Comparison of ENCODE assay signal across 8 cellular contexts in genomic region chr11:10304495-10305261, GRCh38. TPM values are rescaled to one million over a fixed set of nuclear protein-coding genes. Genes with fewer than 3 reads are reported as not detected.
DNase-seq lines count a peak whose midpoint lies in the region; ATAC-seq and TF ChIP-seq lines count a peak whose summit lies in the region.

Gene ADM (plus strand): TSS chr11:10305073. CDS start chr11:10305701, 628 bp downstream.

- no peak for TF ChIP-seq POLR2A in erythroblast (IDR thresholded peaks at IDR 0.05; ENCODE audit: low read length)

- peaks cover 23% of the 10 kb centered on the region for H3K36me3 Mint-ChIP-seq in activated CD8-positive, alpha-beta T cell treated with anti-CD3 and anti-CD28 coated beads for 36 hours (ENCODE audit: low read depth)

- H3K36me3 ChIP-seq in mesodermal cell (ENCODE audit: control insufficient read depth, insufficient read depth, low read length), result no peaks in the 10 kb centered on the region
- peaks cover 0 to 14% (median 2%) of the 10 kb centered on the region in 5 donors for H3K36me3 ChIP-seq in subcutaneous abdominal adipose tissue (ENCODE audit: control insufficient read depth in 5 of 5, insufficient read depth in 5 of 5, low read length in 5 of 5)

- no peaks in the 10 kb centered on the region for H3K9me3 ChIP-seq in mesodermal cell (ENCODE audit: control insufficient read depth, low read length)
- H3K9me3 ChIP-seq in subcutaneous abdominal adipose tissue (ENCODE audit: control insufficient read depth in 5 of 5, low read length in 5 of 5), result no peaks in the 10 kb centered on the region

- CTCF ChIA-PET in activated CD8-positive, alpha-beta T cell treated with anti-CD3 and anti-CD28 coated beads for 36 hours (lab: Charles Lee), result interaction anchor here (0.7 to 9.1 kb wide), 17 partner anchors 8 to 770 kb away, joined by 3 to 135 read pairs (median 4); partner anchors contain the start of gene SBF2

- H3K4me1 Mint-ChIP-seq in activated CD8-positive, alpha-beta T cell treated with anti-CD3 and anti-CD28 coated beads for 36 hours (ENCODE audit: low read depth), result peaks cover 30% of the 10 kb centered on the region

- H3K27ac ChIP-seq in mesodermal cell (ENCODE audit: low read depth, low read length, severe bottlenecking) (peak within 1 kb of the TSS; percentile 36), subcutaneous abdominal adipose tissue (ENCODE audit: low read depth, low read length) (peak within 1 kb of the TSS; percentile 94)

- H3K9ac ChIP-seq in subcutaneous abdominal adipose tissue (ENCODE audit: low read length in 5 of 5), result peak within 1 kb of the TSS; percentile 89 to 98 (median 95)

- H3K27me3 Mint-ChIP-seq in activated CD8-positive, alpha-beta T cell treated with anti-CD3 and anti-CD28 coated beads for 36 hours, result peaks cover 41% of the 10 kb centered on the region

- H3K4me1 ChIP-seq in mesodermal cell (ENCODE audit: control insufficient read depth, insufficient read depth, low read length, poor library complexity, severe bottlenecking), result peaks cover 13% of the 10 kb centered on the region
- H3K4me1 ChIP-seq in subcutaneous abdominal adipose tissue (ENCODE audit: control insufficient read depth in 5 of 5, insufficient read depth in 5 of 5, low read length in 5 of 5), result peaks cover 4 to 73% (median 54%) of the 10 kb centered on the region in 5 donors

- H3K9me3 Mint-ChIP-seq in activated CD8-positive, alpha-beta T cell treated with anti-CD3 and anti-CD28 coated beads for 36 hours, result no peaks in the 10 kb centered on the region

- peak; percentile 28 for ATAC-seq in activated CD8-positive, alpha-beta T cell treated with anti-CD3 and anti-CD28 coated beads for 36 hours

- H3K27me3 ChIP-seq in subcutaneous abdominal adipose tissue (ENCODE audit: control insufficient read depth in 5 of 5, insufficient read depth in 4 of 5, low read length in 5 of 5), result no peaks in the 10 kb centered on the region

- intact Hi-C loops in activated CD8-positive, alpha-beta T cell treated with anti-CD3 and anti-CD28 coated beads for 36 hours (cut with micrococcal nuclease), result loop anchor here (5.0 kb wide), 1 partner anchor 547 kb away; no protein-coding TSS in a partner anchor

- H3K4me3 Mint-ChIP-seq in activated CD8-positive, alpha-beta T cell treated with anti-CD3 and anti-CD28 coated beads for 36 hours, result peak within 1 kb of the TSS; percentile 89

- H3K4me3 ChIP-seq in mesodermal cell (ENCODE audit: extremely low read depth, insufficient read depth, low read length, poor library complexity, severe bottlenecking) (peak within 1 kb of the TSS; percentile 54), subcutaneous abdominal adipose tissue (ENCODE audit: low read depth in 1 of 5, low read length in 5 of 5) (peak within 1 kb of the TSS; percentile 80 to 98 (median 96))

- peak; percentile 93 for DNase-seq in 8988T
- peak; percentile 96 for DNase-seq in GM03348 (ENCODE audit: low spot score)
- peak; percentile 86 for DNase-seq in NCI-H146 treated with DMSO at 0.1 percent for 48 hours (lab: John Stamatoyannopoulos, UW; ENCODE audit: unreplicated experiment)
- DNase-seq in activated CD8-positive, alpha-beta T cell treated with anti-CD3 and anti-CD28 coated beads for 36 hours, result peak; percentile 77
- peak; percentile 59 to 66 for DNase-seq in erythroblast (lab: John Stamatoyannopoulos, UW)
- DNase-seq in NCI-H2107 treated with DMSO at 0.1 percent for 48 hours (lab: John Stamatoyannopoulos, UW; ENCODE audit: unreplicated experiment), result no peak

- POLR2A ChIA-PET in activated CD8-positive, alpha-beta T cell treated with anti-CD3 and anti-CD28 coated beads for 36 hours (lab: Charles Lee), result interaction anchor here (1.2 to 1.7 kb wide), 2 partner anchors 18 to 845 kb away, joined by 3 to 4 read pairs; no protein-coding TSS in a partner anchor

- WGBS in mesodermal cell (ENCODE audit: insufficient coverage in 2 of 2), 2 experiments, result 0% methylated on average over 27 to 39 of the region's 48 CpGs

- peak; percentile 74 for TF ChIP-seq CTCF in activated CD8-positive, alpha-beta T cell treated with anti-CD3 and anti-CD28 coated beads for 36 hours (IDR thresholded peaks at IDR 0.05)

- peak within 1 kb of the TSS; percentile 55 for H3K27ac Mint-ChIP-seq in activated CD8-positive, alpha-beta T cell treated with anti-CD3 and anti-CD28 coated beads for 36 hours

RNA-seq across cellular contexts. Expression of gene ADM, which starts in this region (rescaled TPM):
- 10 to 100 TPM; 43.1 to 46.9 TPM for total RNA-seq in activated CD8-positive, alpha-beta T cell treated with anti-CD3 and anti-CD28 coated beads for 36 hours
- polyA plus RNA-seq in mesodermal cell (2013, experiment 1 of 2), result 7.7 TPM
- polyA plus RNA-seq in mesodermal cell (2013, experiment 2 of 2), result 7.3 TPM
